1 cellular context compared by ENCODE assay signal in the genomic region with DNA sequence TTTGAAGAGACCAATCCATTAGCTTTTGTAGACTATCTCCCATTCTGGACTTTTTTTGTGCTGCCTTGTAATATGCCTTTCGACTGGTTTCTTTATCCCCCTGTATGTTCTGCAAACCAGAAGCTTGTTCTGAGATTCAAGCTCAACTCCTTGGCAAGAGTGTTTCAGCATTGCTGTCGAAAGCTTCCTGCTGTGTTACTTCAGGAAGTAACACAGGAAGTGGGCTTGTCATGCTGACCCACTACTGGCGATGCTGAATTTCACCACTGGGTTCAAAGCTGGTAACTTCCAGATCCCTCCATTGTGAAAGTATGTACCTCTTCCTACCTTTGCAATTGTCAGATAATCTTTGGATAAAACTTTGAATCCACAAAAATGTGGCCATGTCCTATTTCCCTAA.
TF ChIP-seq lines count a peak whose summit lies in the region.

No MANE protein-coding gene starts in this region.

TF ChIP-seq in HepG2, 621 proteins besides CTCF, POLR2A, EP300 and RAD21:
- TF ChIP-seq FUBP1 (CRISPR knock-in tag; IDR thresholded peaks at IDR 0.05; ENCODE audit: borderline replicate concordance) = no peak
- TF ChIP-seq PRPF4 (IDR thresholded peaks at IDR 0.05; ENCODE audit: low read depth, low read length, poor library complexity, severe bottlenecking) = no peak
- no peak for TF ChIP-seq ZNF556 (CRISPR knock-in tag; IDR thresholded peaks at IDR 0.05; ENCODE audit: borderline replicate concordance)
- no peak for TF ChIP-seq FOXK1 (CRISPR knock-in tag; IDR thresholded peaks at IDR 0.05; ENCODE audit: borderline replicate concordance, low read depth)
- TF ChIP-seq GATAD1 (CRISPR knock-in tag; IDR thresholded peaks at IDR 0.05) = no peak
